In the genomic region with DNA sequence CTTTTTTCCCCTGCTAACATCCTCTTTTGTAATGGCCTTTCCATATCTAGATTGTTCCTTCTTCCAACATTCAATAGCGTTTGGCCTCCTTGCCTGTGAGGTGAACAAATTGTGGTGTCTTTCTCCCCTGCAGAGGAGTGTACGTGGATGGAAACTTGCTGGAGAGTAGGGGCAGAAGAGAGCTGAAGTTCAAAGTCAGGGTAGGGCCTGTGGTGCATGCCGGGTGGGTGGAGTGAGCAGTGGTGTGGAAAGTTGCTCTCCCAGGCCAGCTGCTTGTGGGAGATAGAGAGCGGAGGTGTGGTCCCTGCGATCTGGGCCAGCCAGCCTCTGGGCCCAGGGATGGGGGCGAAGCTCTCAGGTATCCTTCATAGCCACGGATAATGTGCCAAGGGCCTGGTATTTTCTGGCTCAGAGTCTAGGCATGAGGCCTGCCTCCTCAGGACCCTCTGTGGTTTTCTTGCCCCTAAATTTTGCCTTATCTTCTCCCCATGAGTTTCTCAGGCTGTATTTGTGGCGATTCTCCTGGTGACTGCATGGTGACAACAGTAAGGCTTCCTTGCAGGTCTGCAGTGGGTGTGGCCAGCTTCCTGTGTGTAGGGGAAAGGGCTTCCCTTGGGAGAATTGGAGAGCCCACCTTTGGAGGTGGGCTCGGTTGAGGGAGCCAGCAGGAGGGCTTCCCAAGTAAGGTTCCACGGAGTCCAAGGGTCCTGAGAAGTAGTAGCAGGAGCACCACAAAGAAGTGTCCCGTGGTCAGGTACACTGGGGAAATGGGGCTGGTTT, we compare ENCODE assay signal across 8 cellular contexts. TPM values are rescaled to one million over a fixed set of nuclear protein-coding genes. Genes with fewer than 3 reads are reported as not detected.
A peak's percentile ranks its signal among the peaks of the same experiment; 100 is the strongest.
DNase-seq lines count a peak whose midpoint lies in the region; ATAC-seq and TF ChIP-seq lines count a peak whose summit lies in the region.

No MANE protein-coding gene starts in this region.

- H3K36me3 Mint-ChIP-seq in T-cell: peaks cover 77% of the 10 kb centered on the region

- H4K20me1 ChIP-seq in BLaER1 treated with 17β-estradiol and CSF1 and Interleukin-3, amounts not matched to agents 10 nM and 100 nM: no peaks in the 10 kb centered on the region
- no peaks in the 10 kb centered on the region for H4K20me1 ChIP-seq in PC-9 (ENCODE audit: insufficient read depth)

- no peaks in the 10 kb centered on the region for H3K9me2 ChIP-seq in PC-9 (ENCODE audit: insufficient read depth)

- DNase-seq in T-cell (peak in 4 of 34 experiments; percentile 21 to 44 (median 36)), esophagus muscularis mucosa (ENCODE audit: extremely low spot score) (no peak), thoracic aorta (ENCODE audit: low spot score) (no peak), PC-9 (no peak), AG08395 (ENCODE audit: low spot score) (no peak)

- H3F3A ChIP-seq in PC-9 (ENCODE audit: insufficient read depth, low read depth): no peaks in the 10 kb centered on the region; the same call in 1 of the 2 replicates

- TF ChIP-seq POLR2A in esophagus muscularis mucosa (IDR thresholded peaks at IDR 0.05; ENCODE audit: low read depth): no peak

- TF ChIP-seq EP300 in esophagus muscularis mucosa (IDR thresholded peaks at IDR 0.05): no peak

- H3K4me3 ChIP-seq in BLaER1 treated with 17β-estradiol and CSF1 and Interleukin-3, amounts not matched to agents 10 nM and 100 nM: peak overlapping the region in 2 of 10 experiments; percentile 3 to 13; a peak in 2 of 20 replicates
- no peak overlapping the region for H3K4me3 ChIP-seq in esophagus muscularis mucosa
- no peak overlapping the region for H3K4me3 ChIP-seq in thoracic aorta
- no peak overlapping the region for H3K4me3 ChIP-seq in PC-9

- H3K27ac ChIP-seq in BLaER1 treated with 17β-estradiol and CSF1 and Interleukin-3, amounts not matched to agents 10 nM and 100 nM: peak overlapping the region; percentile 61 to 88 (median 81)
- H3K27ac ChIP-seq in esophagus muscularis mucosa (replicated peaks in 1 of 4) (peak overlapping the region; percentile 5 to 56 (median 44)), thoracic aorta (peak overlapping the region; percentile 22 to 68), PC-9 (no peak overlapping the region)

- H3K4me2 ChIP-seq in BLaER1 treated with 17β-estradiol and CSF1 and Interleukin-3, amounts not matched to agents 10 nM and 100 nM: peak overlapping the region; percentile 73 to 98 (median 90)
- H3K4me2 ChIP-seq in PC-9: no peak overlapping the region

- no TSS peak for BruUV-seq in PC-9 (replicated peaks; lab: Mats Ljungman, UMichigan)

- H3K4me1 ChIP-seq in BLaER1 treated with 17β-estradiol and CSF1 and Interleukin-3, amounts not matched to agents 10 nM and 100 nM: peaks cover 31 to 81% (median 49%) of the 10 kb centered on the region in 10 experiments
- H3K4me1 ChIP-seq in esophagus muscularis mucosa: peaks cover 27 to 60% (median 56%) of the 10 kb centered on the region in 4 donors
- peaks cover 28 to 84% of the 10 kb centered on the region in 2 donors for H3K4me1 ChIP-seq in thoracic aorta (ENCODE audit: control insufficient read depth in 1 of 2, low read depth in 2 of 2)
- H3K4me1 ChIP-seq in PC-9 (replicated peaks; ENCODE audit: insufficient read depth): no peaks in the 10 kb centered on the region

- peak overlapping the region in 10 of 11 experiments; percentile 10 to 72 (median 58); a peak in 17 of 22 replicates for H3K9ac ChIP-seq in BLaER1 treated with 17β-estradiol and CSF1 and Interleukin-3, amounts not matched to agents 10 nM and 100 nM

- CTCF ChIA-PET in T-cell (lab: Charles Lee) (no interaction called here), PC-9 (lab: Charles Lee) (no interaction called here)

- no peaks in the 10 kb centered on the region for H3K9me3 ChIP-seq in BLaER1 treated with 17β-estradiol and CSF1 and Interleukin-3, amounts not matched to agents 10 nM and 100 nM (replicated peaks in 1 of 11)
- H3K9me3 ChIP-seq in esophagus muscularis mucosa (no peaks in the 10 kb centered on the region), thoracic aorta (no peaks in the 10 kb centered on the region), PC-9 (ENCODE audit: insufficient read depth, low read depth) (no peaks in the 10 kb centered on the region)

- peaks cover 0 to 24% (median 0%) of the 10 kb centered on the region in 11 experiments; a peak in 4 of 22 replicates for H3K36me3 ChIP-seq in BLaER1 treated with 17β-estradiol and CSF1 and Interleukin-3, amounts not matched to agents 10 nM and 100 nM
- H3K36me3 ChIP-seq in esophagus muscularis mucosa (peaks cover 0 to 84% (median 14%) of the 10 kb centered on the region in 4 donors), thoracic aorta (peaks cover 7% of the 10 kb centered on the region), PC-9 (ENCODE audit: low read depth) (no peaks in the 10 kb centered on the region)

- H2AFZ ChIP-seq in PC-9: no peak overlapping the region

- no peaks in the 10 kb centered on the region for H3K79me2 ChIP-seq in PC-9 (ENCODE audit: low read depth)

- ATAC-seq in GM21576 (IDR thresholded peaks at IDR 0.05; ENCODE audit: unreplicated experiment) (peak; percentile 41), T-cell (replicated peaks in 1 of 4) (no peak), thoracic aorta (ENCODE audit: insufficient number of reproducible peaks, low FRiP score, low read depth) (no peak), HG02571 (IDR thresholded peaks at IDR 0.05; ENCODE audit: unreplicated experiment) (no peak)

- peaks cover 94 to 97% (median 95%) of the 10 kb centered on the region in 3 donors for H3K4me1 Mint-ChIP-seq in T-cell

- no peaks in the 10 kb centered on the region for H3K9me3 Mint-ChIP-seq in T-cell

- no peaks in the 10 kb centered on the region for H3K27me3 Mint-ChIP-seq in T-cell

- POLR2A ChIA-PET in T-cell (lab: Charles Lee): interaction anchor here (0.6 to 3.3 kb wide), 5 partner anchors 28 to 106 kb away, joined by 3 to 15 read pairs (median 5); no protein-coding TSS in a partner anchor
- POLR2A ChIA-PET in PC-9 (lab: Charles Lee; ENCODE audit: unreplicated experiment): no interaction called here

- H3K4me3 Mint-ChIP-seq in T-cell: peak overlapping the region; percentile 90 to 92 (median 91)

- peak overlapping the region; percentile 100 for H3K27ac Mint-ChIP-seq in T-cell

- 88% methylated on average over 11 of the region's 11 CpGs for WGBS in esophagus muscularis mucosa

- no peak for TF ChIP-seq CTCF in esophagus muscularis mucosa (IDR thresholded peaks at IDR 0.05)
- no peak for TF ChIP-seq CTCF in thoracic aorta (IDR thresholded peaks at IDR 0.05)
- no peak for TF ChIP-seq CTCF in PC-9 (conservative IDR thresholded peaks at IDR 0.05)

- intact Hi-C loops in esophagus muscularis mucosa (cut with DNase I): no loop called here
- intact Hi-C loops in PC-9 (cut with micrococcal nuclease; ENCODE audit: unreplicated experiment): no loop called here

- H3K27me3 ChIP-seq in BLaER1 treated with 17β-estradiol and CSF1 and Interleukin-3, amounts not matched to agents 10 nM and 100 nM: peaks cover 10 to 20% (median 17%) of the 10 kb centered on the region in 11 experiments; a peak in 21 of 22 replicates
- H3K27me3 ChIP-seq in esophagus muscularis mucosa: peaks cover 0 to 28% (median 2%) of the 10 kb centered on the region in 4 donors
- no peaks in the 10 kb centered on the region for H3K27me3 ChIP-seq in thoracic aorta (replicated peaks; ENCODE audit: insufficient read depth)
- H3K27me3 ChIP-seq in PC-9 (ENCODE audit: insufficient read depth, low read depth): no peaks in the 10 kb centered on the region

RNA-seq across cellular contexts. Expression of a gene that starts 6.7 kb away (rescaled TPM):
- total RNA-seq in T-cell (100 to 1,000 TPM; 151 to 515 (median 166) TPM), esophagus muscularis mucosa (100 to 1,000 TPM in 1 of 4 donors, 10 to 100 TPM in 3; 56.5 to 142 (median 77.1) TPM), thoracic aorta (100 to 1,000 TPM in 1 of 2 donors, 10 to 100 TPM in 1; 93.3 to 134 TPM), PC-9 (2021) (3.4 and 4.8 TPM in 2 replicates)
